Comparison of ENCODE assay signal across 11 cellular contexts in genomic region chr10:132449051-132449825, GRCh38. TPM values are rescaled to one million over a fixed set of nuclear protein-coding genes. Genes with fewer than 3 reads are reported as not detected.
DNase-seq lines count a peak whose midpoint lies in the region; ATAC-seq, FAIRE-seq and TF ChIP-seq lines count a peak whose summit lies in the region.
"Had no signal": no experiment of that assay in that cellular context is flagged by ENCODE, and none has a peak within 500 bp of the region (broad histone marks: within the 10 kb centered on the region; RNA-seq: fewer than 3 reads in every experiment).

No MANE protein-coding gene starts in this region.

- no TSS peak for BruUV-seq in Calu3 (replicated peaks; lab: Mats Ljungman, UMichigan)

- H3K4me1 Mint-ChIP-seq in chondrocyte (ENCODE audit: low read depth) (peaks cover 35% of the 10 kb centered on the region), Calu3 (ENCODE audit: low read depth, unreplicated experiment) (peaks cover 23% of the 10 kb centered on the region)

- H3K4me3 Mint-ChIP-seq in chondrocyte (ENCODE audit: unreplicated experiment) (no peak overlapping the region), Calu3 (ENCODE audit: low read depth, unreplicated experiment) (no peak overlapping the region)

- intact Hi-C loops in pancreas (cut with DNase I) = no loop called here
- intact Hi-C loops in Calu3 (cut with micrococcal nuclease; ENCODE audit: unreplicated experiment) = no loop called here

- H3K27ac Mint-ChIP-seq in chondrocyte (ENCODE audit: unreplicated experiment) = no peak overlapping the region
- no peak overlapping the region for H3K27ac Mint-ChIP-seq in Calu3 (ENCODE audit: unreplicated experiment)

- peak overlapping the region in 3 of 4 donors; percentile 23 to 55 (median 50) for H3K27ac ChIP-seq in pancreas

- H3K36me3 Mint-ChIP-seq in chondrocyte (ENCODE audit: low read depth) = no peaks in the 10 kb centered on the region
- H3K36me3 Mint-ChIP-seq in Calu3 (ENCODE audit: insufficient read depth, unreplicated experiment) = peaks cover 4% of the 10 kb centered on the region

- H3K9me3 Mint-ChIP-seq in chondrocyte (ENCODE audit: low read depth) = no peaks in the 10 kb centered on the region
- H3K9me3 Mint-ChIP-seq in Calu3 (ENCODE audit: low read depth, unreplicated experiment) = no peaks in the 10 kb centered on the region
- H3K9me3 Mint-ChIP-seq: activated naive CD4-positive, alpha-beta T cell treated with anti-CD3 and anti-CD28 coated beads for 36 hours had no signal

- H3K36me3 ChIP-seq in MG63 (no peaks in the 10 kb centered on the region), pancreas (no peaks in the 10 kb centered on the region)

- H3K4me3 ChIP-seq in MG63 (no peak overlapping the region), pancreas (no peak overlapping the region)

- 37 to 40% methylated on average over 21 to 22 of the region's 22 CpGs for WGBS in pancreas, 2 donors

- H3K9me3 ChIP-seq in MG63 (no peaks in the 10 kb centered on the region), pancreas (no peaks in the 10 kb centered on the region)

- no peak for TF ChIP-seq CTCF in chondrocyte (IDR thresholded peaks at IDR 0.05)
- no peak for TF ChIP-seq CTCF in pancreas (IDR thresholded peaks at IDR 0.05)
- TF ChIP-seq CTCF in Calu3 (IDR thresholded peaks at IDR 0.05; ENCODE audit: unreplicated experiment) = no peak

- CTCF ChIA-PET in Calu3 (lab: Charles Lee) = no interaction called here

- FAIRE-seq in pancreas (lab: Jason Lieb, UNC) = no peak
- FAIRE-seq: HTR-8/SVneo had no signal

- DNase-seq in Caki2 (ENCODE audit: low read depth) = peak; percentile 28
- DNase-seq in MG63 = peak; percentile 84
- peak; percentile 74 for DNase-seq in chondrocyte (ENCODE audit: low spot score)
- DNase-seq in pancreas = peak; percentile 61 to 88 (median 80)
- DNase-seq in NCI-H2196 treated with DMSO at 0.1 percent for 48 hours (lab: John Stamatoyannopoulos, UW; ENCODE audit: unreplicated experiment) = no peak
- no peak for DNase-seq in Calu3
- DNase-seq in NCI-H2196 (lab: John Stamatoyannopoulos, UW; ENCODE audit: unreplicated experiment) = no peak
- DNase-seq: GOT3 had no signal

- ATAC-seq in pancreas (peak in 3 of 4 donors; percentile 4 to 21 (median 7)), GM18498 (IDR thresholded peaks at IDR 0.05; ENCODE audit: unreplicated experiment) (no peak)

- in situ Hi-C loops in Caki2 (cut with HindIII; ENCODE audit: low pct_unique_long_range_greater_than_20kb, low sequenced_read_pairs) = no loop called here

- H3K27me3 Mint-ChIP-seq in chondrocyte (ENCODE audit: low read depth) (no peaks in the 10 kb centered on the region), Calu3 (ENCODE audit: unreplicated experiment) (no peaks in the 10 kb centered on the region)

- H3K27me3 ChIP-seq in MG63 = no peaks in the 10 kb centered on the region
- no peaks in the 10 kb centered on the region for H3K27me3 ChIP-seq in pancreas

- peaks cover 30 to 36% (median 33%) of the 10 kb centered on the region in 3 donors for H3K4me1 ChIP-seq in pancreas

RNA-seq across cellular contexts. Expression of gene PWWP2B, which starts 52.2 kb away (rescaled TPM):
- total RNA-seq in Caki2 (2014; rRNA removed; shearing (Covaris generic); ENCODE audit: low replicate concordance) = 5.2 and 14.8 TPM in 2 replicates
- 20.1 and 25.2 TPM in 2 replicates for total RNA-seq in MG63 (2014; rRNA removed; shearing (Covaris generic); ENCODE audit: low replicate concordance)
- total RNA-seq in chondrocyte (9.9 to 13.9 TPM (median 13.2 TPM) in 3 replicates), pancreas (10 to 100 TPM; 17.8 to 44.1 (median 25.9) TPM), Calu3 (2022) (12.9 and 15.8 TPM in 2 replicates)
- polyA plus RNA-seq in pancreas = 10 to 100 TPM; 23.5 to 25.2 TPM

Comparison
In these comparisons a context has a peak if more than half of its experiments do, and no peak if none do; other contexts are left out.
1. DNase-seq: peak in Caki2 (single experiment), MG63 (single experiment), chondrocyte (single experiment) and pancreas (6 of 6); none in NCI-H2196 treated with DMSO at 0.1 percent for 48 hours (single experiment), Calu3 (single experiment) and NCI-H2196 (single experiment).